ENCODE assay signal across 24 cellular contexts in genomic region chr9:16712800-16713199, GRCh38.
DNase-seq lines count a peak whose midpoint lies in the region; ATAC-seq and TF ChIP-seq lines count a peak whose summit lies in the region.
"Had no signal": no experiment of that assay in that cellular context is flagged by ENCODE, and none has a peak within 500 bp of the region (broad histone marks: within the 10 kb centered on the region; RNA-seq: fewer than 3 reads in every experiment).

No MANE protein-coding gene starts in this region.

- POLR2A ChIA-PET in naive thymus-derived CD8-positive, alpha-beta T cell (lab: Charles Lee): no interaction called here

- ATAC-seq in naive thymus-derived CD8-positive, alpha-beta T cell: no peak
- ATAC-seq in activated T-cell treated with anti-CD3 and anti-CD28 coated beads, Interleukin-2, amount 50 U/mL, for 4 hours: no peak
- ATAC-seq: HepG2 had no signal

- H3K4me3 ChIP-seq in HUES64 (ENCODE audit: low read length): no peak overlapping the region
- no peak overlapping the region for H3K4me3 ChIP-seq in mesenchymal stem cell (ENCODE audit: insufficient read depth in 1 of 2, low read depth in 1 of 2, low read length in 2 of 2)

- WGBS in HUES64: 53% methylated on average over 4 of the region's 4 CpGs
- WGBS in mesenchymal stem cell: 83% methylated on average over 3 of the region's 4 CpGs

- H3K9ac ChIP-seq in HUES64 (ENCODE audit: low read depth, low read length) (no peak overlapping the region), mesenchymal stem cell (ENCODE audit: low read length) (no peak overlapping the region)

- no peak overlapping the region for H2BK15ac ChIP-seq in mesenchymal stem cell (ENCODE audit: low read depth, poor library complexity, severe bottlenecking)

- no peak overlapping the region for H3K14ac ChIP-seq in mesenchymal stem cell (ENCODE audit: low read length in 2 of 2)

- H2BK5ac ChIP-seq in mesenchymal stem cell (ENCODE audit: low read depth, low read length, poor library complexity, severe bottlenecking): no peak overlapping the region

- H3K9me3 Mint-ChIP-seq in glutamatergic neuron (ENCODE audit: unreplicated experiment): peaks cover 13% of the 10 kb centered on the region
- H3K9me3 Mint-ChIP-seq in naive thymus-derived CD8-positive, alpha-beta T cell: peaks cover 0 to 4% (median 0%) of the 10 kb centered on the region in 9 donors
- H3K9me3 Mint-ChIP-seq in activated T-cell treated with anti-CD3 and anti-CD28 coated beads, Interleukin-2, amount 50 U/mL, for 4 hours: peaks cover 3% of the 10 kb centered on the region

- peaks cover 9% of the 10 kb centered on the region for H3K79me1 ChIP-seq in mesenchymal stem cell (replicated peaks; ENCODE audit: low read length, poor library complexity, severe bottlenecking)

- no peak overlapping the region for H3K4me2 ChIP-seq in mesenchymal stem cell (ENCODE audit: low read length, poor library complexity, severe bottlenecking)

- in situ Hi-C loops in ACHN (cut with HindIII; ENCODE audit: low pct_ligation_motif_present, low pct_unique_long_range_greater_than_20kb, low sequenced_read_pairs): no loop called here

- no peak overlapping the region for H2AK5ac ChIP-seq in mesenchymal stem cell (ENCODE audit: low read length, severe bottlenecking)

- no peak for TF ChIP-seq CTCF in glutamatergic neuron (IDR thresholded peaks at IDR 0.05; ENCODE audit: partially characterized antibody, unreplicated experiment)

- no peak overlapping the region for H3K4ac ChIP-seq in mesenchymal stem cell (ENCODE audit: low read depth in 1 of 2, low read length in 2 of 2)

- H3K4me1 Mint-ChIP-seq in glutamatergic neuron (ENCODE audit: low read depth, unreplicated experiment): peaks cover 65% of the 10 kb centered on the region
- H3K4me1 Mint-ChIP-seq in naive thymus-derived CD8-positive, alpha-beta T cell: peaks cover 0 to 4% (median 0%) of the 10 kb centered on the region in 4 donors
- no peaks in the 10 kb centered on the region for H3K4me1 Mint-ChIP-seq in activated T-cell treated with anti-CD3 and anti-CD28 coated beads, Interleukin-2, amount 50 U/mL, for 4 hours (ENCODE audit: low read depth)

- peaks cover 7% of the 10 kb centered on the region for H3K27me3 Mint-ChIP-seq in glutamatergic neuron (ENCODE audit: unreplicated experiment)
- H3K27me3 Mint-ChIP-seq in naive thymus-derived CD8-positive, alpha-beta T cell: peaks cover 0 to 12% (median 3%) of the 10 kb centered on the region in 5 donors
- H3K27me3 Mint-ChIP-seq in activated T-cell treated with anti-CD3 and anti-CD28 coated beads, Interleukin-2, amount 50 U/mL, for 4 hours (ENCODE audit: low read depth): no peaks in the 10 kb centered on the region

- no peak overlapping the region for H2BK120ac ChIP-seq in mesenchymal stem cell (ENCODE audit: low read depth, low read length)

- H3K4me1 ChIP-seq in HUES64 (ENCODE audit: insufficient read depth, low read length) (peaks cover 88% of the 10 kb centered on the region), mesenchymal stem cell (ENCODE audit: control insufficient read depth, insufficient read depth, low read depth, low read length) (peaks cover 7% of the 10 kb centered on the region)

- H4K91ac ChIP-seq in mesenchymal stem cell (ENCODE audit: low read length): no peak overlapping the region

- no peak overlapping the region for H3K4me3 Mint-ChIP-seq in glutamatergic neuron (ENCODE audit: unreplicated experiment)
- no peak overlapping the region for H3K4me3 Mint-ChIP-seq in naive thymus-derived CD8-positive, alpha-beta T cell
- H3K4me3 Mint-ChIP-seq in activated T-cell treated with anti-CD3 and anti-CD28 coated beads, Interleukin-2, amount 50 U/mL, for 4 hours: no peak overlapping the region

- peak overlapping the region; percentile 5; the same call in 1 of the 2 replicates for H3K27ac ChIP-seq in HUES64 (ENCODE audit: low read depth, low read length)
- peak overlapping the region; percentile 21 for H3K27ac ChIP-seq in mesenchymal stem cell (ENCODE audit: low read length, poor library complexity, severe bottlenecking)
- H3K27ac ChIP-seq: HL-60, RWPE1 had no signal

- peak overlapping the region; percentile 11 for H3K27ac Mint-ChIP-seq in glutamatergic neuron (ENCODE audit: unreplicated experiment)
- H3K27ac Mint-ChIP-seq in naive thymus-derived CD8-positive, alpha-beta T cell: no peak overlapping the region

- no peak overlapping the region for H4K8ac ChIP-seq in mesenchymal stem cell (ENCODE audit: low read length)

- H3K27me3 ChIP-seq in HUES64 (ENCODE audit: insufficient read depth, low read length): no peaks in the 10 kb centered on the region
- H3K27me3 ChIP-seq in mesenchymal stem cell (ENCODE audit: control insufficient read depth in 1 of 2, insufficient read depth in 1 of 2, low read length in 2 of 2): no peaks in the 10 kb centered on the region

- no peak overlapping the region for H3K23ac ChIP-seq in mesenchymal stem cell (ENCODE audit: low read length in 2 of 2)

- H3K9me3 ChIP-seq in HUES64 (ENCODE audit: insufficient read depth, low read depth, low read length) (no peaks in the 10 kb centered on the region), mesenchymal stem cell (ENCODE audit: control insufficient read depth, low read length) (no peaks in the 10 kb centered on the region)

- H2BK12ac ChIP-seq in mesenchymal stem cell (ENCODE audit: low read length in 2 of 2): no peak overlapping the region

- no peak overlapping the region for H3K18ac ChIP-seq in mesenchymal stem cell (ENCODE audit: low read depth in 1 of 2, low read length in 2 of 2)

- H3K36me3 ChIP-seq in HUES64 (ENCODE audit: insufficient read depth, low read length) (no peaks in the 10 kb centered on the region), mesenchymal stem cell (ENCODE audit: control insufficient read depth in 1 of 2, insufficient read depth in 2 of 2, low read depth in 1 of 2, low read length in 2 of 2) (peaks cover 0 to 31% of the 10 kb centered on the region in 2 experiments)

- DNase-seq in ACHN (peak; percentile 54), glutamatergic neuron (no peak), mesenchymal stem cell (no peak), midbrain (lab: John Stamatoyannopoulos, UW) (no peak), ureter (ENCODE audit: low spot score) (no peak)
- no peak for DNase-seq in naive thymus-derived CD8-positive, alpha-beta T cell
- DNase-seq in activated T-cell treated with anti-CD3 and anti-CD28 coated beads, Interleukin-2, amount 50 U/mL, for 4 hours: no peak
- DNase-seq: 8988T, Calu3, DMS79 treated with DMSO at 0.1 percent for 48 hours, GF-D8, HCEC 1CT, KBM-7, MV-4-11, NCI-H1105 treated with DMSO at 0.1 percent for 48 hours, NCI-H146, NCI-H1930, NCI-H2107, NCI-H526 treated with DMSO at 0.1 percent for 48 hours, SHP77 had no signal

- no peak overlapping the region for H2AFZ ChIP-seq in mesenchymal stem cell (ENCODE audit: low read depth, low read length)

- H3K36me3 Mint-ChIP-seq in glutamatergic neuron (ENCODE audit: unreplicated experiment): no peaks in the 10 kb centered on the region
- no peaks in the 10 kb centered on the region for H3K36me3 Mint-ChIP-seq in naive thymus-derived CD8-positive, alpha-beta T cell
- H3K36me3 Mint-ChIP-seq in activated T-cell treated with anti-CD3 and anti-CD28 coated beads, Interleukin-2, amount 50 U/mL, for 4 hours (ENCODE audit: insufficient read depth): no peaks in the 10 kb centered on the region
